Comparison of ENCODE assay signal across 11 cellular contexts in genomic region chr4:83369825-83370639, GRCh38. TPM values are rescaled to one million over a fixed set of nuclear protein-coding genes. Genes with fewer than 3 reads are reported as not detected.
DNase-seq lines count a peak whose midpoint lies in the region; ATAC-seq, FAIRE-seq and TF ChIP-seq lines count a peak whose summit lies in the region.
"Had no signal": no experiment of that assay in that cellular context is flagged by ENCODE, and none has a peak within 500 bp of the region (broad histone marks: within the 10 kb centered on the region; RNA-seq: fewer than 3 reads in every experiment).

No MANE protein-coding gene starts in this region.

- POLR2A ChIA-PET in WTC11 (lab: Charles Lee): no interaction called here

- FAIRE-seq in GM19239 (lab: Jason Lieb, UNC): no peak
- FAIRE-seq: RCC 7860 had no signal

- CTCF ChIA-PET in WTC11 (lab: Charles Lee): no interaction called here

- ATAC-seq in stimulated activated naive CD8-positive, alpha-beta T cell treated with anti-CD3 and anti-CD28 coated beads, Interleukin-15, amount 100 ng/mL, for 72 hours: peak; percentile 15
- ATAC-seq in stimulated activated naive CD8-positive, alpha-beta T cell treated with anti-CD3 and anti-CD28 coated beads, Interleukin-15, Interleukin-2, amounts not matched to agents 100 U/mL and 50 U/mL, for 24 hours: no peak
- peak; percentile 19 to 76 for ATAC-seq in left cardiac atrium
- no peak for ATAC-seq in GM19324 (IDR thresholded peaks at IDR 0.05; ENCODE audit: low FRiP score, unreplicated experiment)
- ATAC-seq in GM19328 (IDR thresholded peaks at IDR 0.05; ENCODE audit: unreplicated experiment): no peak
- ATAC-seq in WTC11: no peak

- H3K36me3 Mint-ChIP-seq in WTC11: no peaks in the 10 kb centered on the region

- no peak for DNase-seq in stimulated activated naive CD8-positive, alpha-beta T cell treated with anti-CD3 and anti-CD28 coated beads, Interleukin-15, amount 100 ng/mL, for 72 hours
- no peak for DNase-seq in stimulated activated naive CD8-positive, alpha-beta T cell treated with anti-CD3 and anti-CD28 coated beads, Interleukin-15, Interleukin-2, amounts not matched to agents 100 U/mL and 50 U/mL, for 24 hours
- peak; percentile 85 for DNase-seq in SKM-1 treated with dmso at 0.1 percent for 144 hours (lab: John Stamatoyannopoulos, UW; ENCODE audit: unreplicated experiment)
- no peak for DNase-seq in left cardiac atrium
- no peak for DNase-seq in GM19239 (ENCODE audit: insufficient read length, low spot score)
- DNase-seq in WTC11 (ENCODE audit: low spot score): no peak
- DNase-seq: dorsolateral prefrontal cortex, NCI-H2227 treated with DMSO at 0.1 percent for 48 hours had no signal

- no peak for TF ChIP-seq CTCF in WTC11 (IDR thresholded peaks at IDR 0.05)

- H3K27ac Mint-ChIP-seq in stimulated activated naive CD8-positive, alpha-beta T cell treated with anti-CD3 and anti-CD28 coated beads, Interleukin-15, amount 100 ng/mL, for 72 hours: no peak overlapping the region
- no peak overlapping the region for H3K27ac Mint-ChIP-seq in WTC11

- H3K4me1 Mint-ChIP-seq in stimulated activated naive CD8-positive, alpha-beta T cell treated with anti-CD3 and anti-CD28 coated beads, Interleukin-15, amount 100 ng/mL, for 72 hours: peaks cover 18% of the 10 kb centered on the region
- no peaks in the 10 kb centered on the region for H3K4me1 Mint-ChIP-seq in WTC11

- peaks cover 21% of the 10 kb centered on the region for H3K27me3 Mint-ChIP-seq in stimulated activated naive CD8-positive, alpha-beta T cell treated with anti-CD3 and anti-CD28 coated beads, Interleukin-15, amount 100 ng/mL, for 72 hours
- H3K27me3 Mint-ChIP-seq in WTC11 (ENCODE audit: low read depth): peaks cover 3% of the 10 kb centered on the region; the same call in 1 of the 2 replicates

- H3K9me3 Mint-ChIP-seq in stimulated activated naive CD8-positive, alpha-beta T cell treated with anti-CD3 and anti-CD28 coated beads, Interleukin-15, amount 100 ng/mL, for 72 hours: no peaks in the 10 kb centered on the region
- peaks cover 6% of the 10 kb centered on the region; the same call in 1 of the 2 replicates for H3K9me3 Mint-ChIP-seq in WTC11

- no peak overlapping the region for H3K4me3 Mint-ChIP-seq in stimulated activated naive CD8-positive, alpha-beta T cell treated with anti-CD3 and anti-CD28 coated beads, Interleukin-15, amount 100 ng/mL, for 72 hours
- no peak overlapping the region for H3K4me3 Mint-ChIP-seq in WTC11

- intact Hi-C loops in left cardiac atrium (cut with DNase I): no loop called here

TF ChIP-seq in WTC11, 78 proteins besides CTCF, POLR2A, EP300 and RAD21:
- no peak for TF ChIP-seq HMGXB4 (CRISPR knock-in tag; IDR thresholded peaks at IDR 0.05)
- no peak for TF ChIP-seq RELA (CRISPR knock-in tag; IDR thresholded peaks at IDR 0.05; ENCODE audit: borderline replicate concordance)
- no peak for TF ChIP-seq NFYB (CRISPR knock-in tag; conservative IDR thresholded peaks at IDR 0.05; ENCODE audit: low read depth)

RNA-seq across cellular contexts. Expression of gene HPSE, which starts 35.4 kb away (rescaled TPM):
- total RNA-seq in left cardiac atrium: 1 to 10 TPM; 2.3 to 3.9 TPM
- total RNA-seq in WTC11 (2021): 3.0 to 3.8 TPM (median 3.7 TPM) in 3 replicates

Comparison
In these comparisons a context has a peak if more than half of its experiments do, and no peak if none do; other contexts are left out.
1. ATAC-seq: peak in stimulated activated naive CD8-positive, alpha-beta T cell treated with anti-CD3 and anti-CD28 coated beads, Interleukin-15, amount 100 ng/mL, for 72 hours (single experiment) and left cardiac atrium (2 of 2); none in stimulated activated naive CD8-positive, alpha-beta T cell treated with anti-CD3 and anti-CD28 coated beads, Interleukin-15, Interleukin-2, amounts not matched to agents 100 U/mL and 50 U/mL, for 24 hours (single experiment), GM19324 (single experiment), GM19328 (single experiment) and WTC11 (single experiment).